Comparison of ENCODE assay signal across 11 cellular contexts in the genomic region with DNA sequence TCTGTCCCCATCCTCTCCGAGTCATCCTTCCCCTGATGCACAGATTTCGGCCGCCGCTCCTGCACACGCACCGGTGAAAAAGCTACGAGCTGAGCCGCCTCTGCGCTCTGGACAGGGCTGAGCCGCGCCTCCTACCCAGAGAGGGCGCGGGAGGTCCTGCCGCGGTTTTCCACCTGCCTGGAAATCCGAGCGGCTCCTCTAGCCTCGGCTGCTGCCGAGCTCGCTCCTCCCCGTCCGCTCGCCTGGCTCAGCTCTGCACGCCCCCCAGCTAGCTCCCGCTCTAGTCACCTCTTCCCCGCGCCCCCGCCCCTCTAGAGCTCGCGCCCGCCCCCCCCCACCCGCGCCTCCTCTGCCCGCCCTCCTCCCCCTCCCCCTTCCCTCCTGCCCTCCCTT. TPM values are rescaled to one million over a fixed set of nuclear protein-coding genes. Genes with fewer than 3 reads are reported as not detected.
DNase-seq lines count a peak whose midpoint lies in the region; ATAC-seq lines count a peak whose summit lies in the region.
"Had no signal": no experiment of that assay in that cellular context is flagged by ENCODE, and none has a peak within 500 bp of the region (broad histone marks: within the 10 kb centered on the region; RNA-seq: fewer than 3 reads in every experiment).

No MANE protein-coding gene starts in this region.

- H3K4me1 ChIP-seq in HUES48 (ENCODE audit: control insufficient read depth, insufficient read depth, low read length): peaks cover 49% of the 10 kb centered on the region

- peak overlapping the region; percentile 89 for H3K4me3 ChIP-seq in HUES48 (ENCODE audit: low read depth, low read length)

- H3K27me3 ChIP-seq in HUES48 (ENCODE audit: control insufficient read depth, insufficient read depth, low read length): peaks cover 14% of the 10 kb centered on the region

- H3K27me3 Mint-ChIP-seq in immature natural killer cell (ENCODE audit: low read depth in 3 of 3): peaks cover 2 to 17% (median 5%) of the 10 kb centered on the region in 3 donors

- no peaks in the 10 kb centered on the region for H3K36me3 Mint-ChIP-seq in immature natural killer cell
- H3K36me3 Mint-ChIP-seq: activated naive CD4-positive, alpha-beta T cell treated with anti-CD3 and anti-CD28 coated beads, Interleukin-2, amount 50 U/mL, for 24 hours had no signal

- no peaks in the 10 kb centered on the region for H3K4me1 Mint-ChIP-seq in immature natural killer cell
- H3K4me1 Mint-ChIP-seq: activated naive CD4-positive, alpha-beta T cell treated with anti-CD3 and anti-CD28 coated beads, Interleukin-2, amount 50 U/mL, for 24 hours had no signal

- peak overlapping the region; percentile 10 for H3K27ac ChIP-seq in HUES48 (ENCODE audit: low read depth, low read length)

- no peak overlapping the region for H3K4me3 Mint-ChIP-seq in immature natural killer cell
- H3K4me3 Mint-ChIP-seq: activated naive CD4-positive, alpha-beta T cell treated with anti-CD3 and anti-CD28 coated beads, Interleukin-2, amount 50 U/mL, for 24 hours had no signal

- H3K9ac ChIP-seq in HUES48 (ENCODE audit: low read depth, low read length): peak overlapping the region; percentile 69

- intact Hi-C loops in head of caudate nucleus (cut with DNase I): no loop called here

- peak; percentile 24 for DNase-seq in NCI-H748 treated with DMSO at 0.1 percent for 48 hours (lab: John Stamatoyannopoulos, UW)
- peak in 40 of 42 donors; percentile 20 to 83 (median 59) for DNase-seq in head of caudate nucleus
- DNase-seq in renal cortical epithelial cell (ENCODE audit: low read depth): peak; percentile 44
- DNase-seq in immature natural killer cell: no peak
- no peak for DNase-seq in activated CD8-positive, alpha-beta memory T cell treated with anti-CD3 and anti-CD28 coated beads, Interleukin-2, amount 50 U/mL, for 4 hours
- DNase-seq: erythroblast, NCI-H446 treated with DMSO at 0.1 percent for 48 hours had no signal

- H3K36me3 ChIP-seq in HUES48 (ENCODE audit: control insufficient read depth, insufficient read depth, low read length): peaks cover 5% of the 10 kb centered on the region; the same call in 1 of the 2 replicates

- H3K9me3 Mint-ChIP-seq in immature natural killer cell: no peaks in the 10 kb centered on the region
- H3K9me3 Mint-ChIP-seq: activated naive CD4-positive, alpha-beta T cell treated with anti-CD3 and anti-CD28 coated beads, Interleukin-2, amount 50 U/mL, for 24 hours had no signal

- no peak for ATAC-seq in GM18873 (IDR thresholded peaks at IDR 0.05; ENCODE audit: low FRiP score, unreplicated experiment)
- ATAC-seq in GM21381 (IDR thresholded peaks at IDR 0.05; ENCODE audit: unreplicated experiment): no peak

- H3K9me3 ChIP-seq in HUES48 (ENCODE audit: control insufficient read depth, insufficient read depth, low read length): no peaks in the 10 kb centered on the region

- no peak overlapping the region for H3K27ac Mint-ChIP-seq in immature natural killer cell
- H3K27ac Mint-ChIP-seq: activated naive CD4-positive, alpha-beta T cell treated with anti-CD3 and anti-CD28 coated beads, Interleukin-2, amount 50 U/mL, for 24 hours had no signal

RNA-seq across cellular contexts. Expression of gene SHISA9, which starts 0.2 kb away (rescaled TPM):
- 21.2 and 21.3 TPM in 2 replicates for total RNA-seq in renal cortical epithelial cell
- polyA plus RNA-seq in immature natural killer cell: not detected

Comparison
In these comparisons a context has a peak if more than half of its experiments do, and no peak if none do; other contexts are left out.
1. DNase-seq: peak in NCI-H748 treated with DMSO at 0.1 percent for 48 hours (single experiment), head of caudate nucleus (40 of 42) and renal cortical epithelial cell (single experiment); none in immature natural killer cell (0 of 3) and activated CD8-positive, alpha-beta memory T cell treated with anti-CD3 and anti-CD28 coated beads, Interleukin-2, amount 50 U/mL, for 4 hours (single experiment).